In the genomic region with DNA sequence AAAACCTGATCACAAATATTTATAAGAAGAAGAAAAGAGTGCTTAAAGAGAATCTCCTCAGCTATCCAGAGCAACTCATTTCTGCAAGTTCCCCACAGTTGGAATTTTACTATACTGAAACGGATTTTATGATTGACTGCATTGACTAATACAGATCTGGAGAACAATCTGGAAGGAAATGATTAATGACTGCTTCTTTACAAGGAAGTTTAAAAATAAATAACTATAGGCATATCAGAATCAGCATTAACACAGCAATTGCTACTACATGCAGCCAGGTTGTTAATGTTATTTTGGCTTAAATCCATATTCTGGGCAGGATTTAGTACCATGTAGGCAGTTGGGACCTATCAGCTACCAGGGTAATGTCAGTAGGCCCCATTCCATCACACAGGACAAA, we compare ENCODE assay signal across 1 cellular context.
TF ChIP-seq lines count a peak whose summit lies in the region.

No MANE protein-coding gene starts in this region.

TF ChIP-seq in GM12878, 131 proteins besides CTCF, POLR2A, EP300 and RAD21:
- TF ChIP-seq, protein P1, sequence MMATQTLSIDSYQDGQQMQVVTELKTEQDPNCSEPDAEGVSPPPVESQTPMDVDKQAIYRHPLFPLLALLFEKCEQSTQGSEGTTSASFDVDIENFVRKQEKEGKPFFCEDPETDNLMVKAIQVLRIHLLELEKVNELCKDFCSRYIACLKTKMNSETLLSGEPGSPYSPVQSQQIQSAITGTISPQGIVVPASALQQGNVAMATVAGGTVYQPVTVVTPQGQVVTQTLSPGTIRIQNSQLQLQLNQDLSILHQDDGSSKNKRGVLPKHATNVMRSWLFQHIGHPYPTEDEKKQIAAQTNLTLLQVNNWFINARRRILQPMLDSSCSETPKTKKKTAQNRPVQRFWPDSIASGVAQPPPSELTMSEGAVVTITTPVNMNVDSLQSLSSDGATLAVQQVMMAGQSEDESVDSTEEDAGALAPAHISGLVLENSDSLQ (IDR thresholded peaks at IDR 0.05), result no peak
- TF ChIP-seq JUNB (IDR thresholded peaks at IDR 0.05) (no peak), PML (IDR thresholded peaks at IDR 0.05; ENCODE audit: low read length) (no peak), NFXL1 (IDR thresholded peaks at IDR 0.05; ENCODE audit: borderline replicate concordance) (no peak), SMC3 (IDR thresholded peaks at IDR 0.05; ENCODE audit: borderline replicate concordance, low read length) (no peak), SMARCA5 (IDR thresholded peaks at IDR 0.05) (no peak), BACH1 (IDR thresholded peaks at IDR 0.05; ENCODE audit: borderline replicate concordance) (no peak), TARDBP (IDR thresholded peaks at IDR 0.05; ENCODE audit: borderline replicate concordance) (no peak), SREBF1 (IDR thresholded peaks at IDR 0.05; ENCODE audit: low read length) (no peak), SIN3A (IDR thresholded peaks at IDR 0.05; ENCODE audit: low read depth, low read length) (no peak), CHD1 (IDR thresholded peaks at IDR 0.05; ENCODE audit: low read depth, low read length) (no peak), TCF7 (IDR thresholded peaks at IDR 0.05; ENCODE audit: borderline replicate concordance) (no peak), HDAC2 (IDR thresholded peaks at IDR 0.05) (no peak)
- TF ChIP-seq, protein P2, sequence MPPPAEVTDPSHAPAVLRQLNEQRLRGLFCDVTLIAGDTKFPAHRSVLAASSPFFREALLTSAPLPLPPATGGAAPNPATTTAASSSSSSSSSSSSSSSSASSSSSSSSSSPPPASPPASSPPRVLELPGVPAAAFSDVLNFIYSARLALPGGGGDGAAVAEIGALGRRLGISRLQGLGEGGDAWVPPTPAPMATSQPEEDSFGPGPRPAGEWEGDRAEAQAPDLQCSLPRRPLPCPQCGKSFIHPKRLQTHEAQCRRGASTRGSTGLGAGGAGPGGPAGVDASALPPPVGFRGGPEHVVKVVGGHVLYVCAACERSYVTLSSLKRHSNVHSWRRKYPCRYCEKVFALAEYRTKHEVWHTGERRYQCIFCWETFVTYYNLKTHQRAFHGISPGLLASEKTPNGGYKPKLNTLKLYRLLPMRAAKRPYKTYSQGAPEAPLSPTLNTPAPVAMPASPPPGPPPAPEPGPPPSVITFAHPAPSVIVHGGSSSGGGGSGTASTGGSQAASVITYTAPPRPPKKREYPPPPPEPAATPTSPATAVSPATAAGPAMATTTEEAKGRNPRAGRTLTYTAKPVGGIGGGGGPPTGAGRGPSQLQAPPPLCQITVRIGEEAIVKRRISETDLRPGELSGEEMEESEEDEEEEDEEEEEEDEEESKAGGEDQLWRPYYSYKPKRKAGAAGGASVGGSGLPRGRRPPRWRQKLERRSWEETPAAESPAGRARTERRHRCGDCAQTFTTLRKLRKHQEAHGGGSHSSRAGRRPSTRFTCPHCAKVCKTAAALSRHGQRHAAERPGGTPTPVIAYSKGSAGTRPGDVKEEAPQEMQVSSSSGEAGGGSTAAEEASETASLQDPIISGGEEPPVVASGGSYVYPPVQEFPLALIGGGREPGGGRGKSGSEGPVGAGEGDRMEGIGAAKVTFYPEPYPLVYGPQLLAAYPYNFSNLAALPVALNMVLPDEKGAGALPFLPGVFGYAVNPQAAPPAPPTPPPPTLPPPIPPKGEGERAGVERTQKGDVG (CRISPR knock-in tag; IDR thresholded peaks at IDR 0.05), result no peak
- TF ChIP-seq, protein P3, sequence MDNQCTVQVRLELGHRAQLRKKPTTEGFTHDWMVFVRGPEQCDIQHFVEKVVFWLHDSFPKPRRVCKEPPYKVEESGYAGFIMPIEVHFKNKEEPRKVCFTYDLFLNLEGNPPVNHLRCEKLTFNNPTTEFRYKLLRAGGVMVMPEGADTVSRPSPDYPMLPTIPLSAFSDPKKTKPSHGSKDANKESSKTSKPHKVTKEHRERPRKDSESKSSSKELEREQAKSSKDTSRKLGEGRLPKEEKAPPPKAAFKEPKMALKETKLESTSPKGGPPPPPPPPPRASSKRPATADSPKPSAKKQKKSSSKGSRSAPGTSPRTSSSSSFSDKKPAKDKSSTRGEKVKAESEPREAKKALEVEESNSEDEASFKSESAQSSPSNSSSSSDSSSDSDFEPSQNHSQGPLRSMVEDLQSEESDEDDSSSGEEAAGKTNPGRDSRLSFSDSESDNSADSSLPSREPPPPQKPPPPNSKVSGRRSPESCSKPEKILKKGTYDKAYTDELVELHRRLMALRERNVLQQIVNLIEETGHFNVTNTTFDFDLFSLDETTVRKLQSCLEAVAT (IDR thresholded peaks at IDR 0.05), result no peak
- TF ChIP-seq, protein P4, sequence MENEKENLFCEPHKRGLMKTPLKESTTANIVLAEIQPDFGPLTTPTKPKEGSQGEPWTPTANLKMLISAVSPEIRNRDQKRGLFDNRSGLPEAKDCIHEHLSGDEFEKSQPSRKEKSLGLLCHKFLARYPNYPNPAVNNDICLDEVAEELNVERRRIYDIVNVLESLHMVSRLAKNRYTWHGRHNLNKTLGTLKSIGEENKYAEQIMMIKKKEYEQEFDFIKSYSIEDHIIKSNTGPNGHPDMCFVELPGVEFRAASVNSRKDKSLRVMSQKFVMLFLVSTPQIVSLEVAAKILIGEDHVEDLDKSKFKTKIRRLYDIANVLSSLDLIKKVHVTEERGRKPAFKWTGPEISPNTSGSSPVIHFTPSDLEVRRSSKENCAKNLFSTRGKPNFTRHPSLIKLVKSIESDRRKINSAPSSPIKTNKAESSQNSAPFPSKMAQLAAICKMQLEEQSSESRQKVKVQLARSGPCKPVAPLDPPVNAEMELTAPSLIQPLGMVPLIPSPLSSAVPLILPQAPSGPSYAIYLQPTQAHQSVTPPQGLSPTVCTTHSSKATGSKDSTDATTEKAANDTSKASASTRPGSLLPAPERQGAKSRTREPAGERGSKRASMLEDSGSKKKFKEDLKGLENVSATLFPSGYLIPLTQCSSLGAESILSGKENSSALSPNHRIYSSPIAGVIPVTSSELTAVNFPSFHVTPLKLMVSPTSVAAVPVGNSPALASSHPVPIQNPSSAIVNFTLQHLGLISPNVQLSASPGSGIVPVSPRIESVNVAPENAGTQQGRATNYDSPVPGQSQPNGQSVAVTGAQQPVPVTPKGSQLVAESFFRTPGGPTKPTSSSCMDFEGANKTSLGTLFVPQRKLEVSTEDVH (IDR thresholded peaks at IDR 0.05; ENCODE audit: low read depth, partially characterized antibody), result no peak
- TF ChIP-seq, protein P5, sequence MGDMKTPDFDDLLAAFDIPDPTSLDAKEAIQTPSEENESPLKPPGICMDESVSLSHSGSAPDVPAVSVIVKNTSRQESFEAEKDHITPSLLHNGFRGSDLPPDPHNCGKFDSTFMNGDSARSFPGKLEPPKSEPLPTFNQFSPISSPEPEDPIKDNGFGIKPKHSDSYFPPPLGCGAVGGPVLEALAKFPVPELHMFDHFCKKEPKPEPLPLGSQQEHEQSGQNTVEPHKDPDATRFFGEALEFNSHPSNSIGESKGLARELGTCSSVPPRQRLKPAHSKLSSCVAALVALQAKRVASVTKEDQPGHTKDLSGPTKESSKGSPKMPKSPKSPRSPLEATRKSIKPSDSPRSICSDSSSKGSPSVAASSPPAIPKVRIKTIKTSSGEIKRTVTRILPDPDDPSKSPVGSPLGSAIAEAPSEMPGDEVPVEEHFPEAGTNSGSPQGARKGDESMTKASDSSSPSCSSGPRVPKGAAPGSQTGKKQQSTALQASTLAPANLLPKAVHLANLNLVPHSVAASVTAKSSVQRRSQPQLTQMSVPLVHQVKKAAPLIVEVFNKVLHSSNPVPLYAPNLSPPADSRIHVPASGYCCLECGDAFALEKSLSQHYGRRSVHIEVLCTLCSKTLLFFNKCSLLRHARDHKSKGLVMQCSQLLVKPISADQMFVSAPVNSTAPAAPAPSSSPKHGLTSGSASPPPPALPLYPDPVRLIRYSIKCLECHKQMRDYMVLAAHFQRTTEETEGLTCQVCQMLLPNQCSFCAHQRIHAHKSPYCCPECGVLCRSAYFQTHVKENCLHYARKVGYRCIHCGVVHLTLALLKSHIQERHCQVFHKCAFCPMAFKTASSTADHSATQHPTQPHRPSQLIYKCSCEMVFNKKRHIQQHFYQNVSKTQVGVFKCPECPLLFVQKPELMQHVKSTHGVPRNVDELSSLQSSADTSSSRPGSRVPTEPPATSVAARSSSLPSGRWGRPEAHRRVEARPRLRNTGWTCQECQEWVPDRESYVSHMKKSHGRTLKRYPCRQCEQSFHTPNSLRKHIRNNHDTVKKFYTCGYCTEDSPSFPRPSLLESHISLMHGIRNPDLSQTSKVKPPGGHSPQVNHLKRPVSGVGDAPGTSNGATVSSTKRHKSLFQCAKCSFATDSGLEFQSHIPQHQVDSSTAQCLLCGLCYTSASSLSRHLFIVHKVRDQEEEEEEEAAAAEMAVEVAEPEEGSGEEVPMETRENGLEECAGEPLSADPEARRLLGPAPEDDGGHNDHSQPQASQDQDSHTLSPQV (IDR thresholded peaks at IDR 0.05), result no peak
- TF ChIP-seq, protein P6, sequence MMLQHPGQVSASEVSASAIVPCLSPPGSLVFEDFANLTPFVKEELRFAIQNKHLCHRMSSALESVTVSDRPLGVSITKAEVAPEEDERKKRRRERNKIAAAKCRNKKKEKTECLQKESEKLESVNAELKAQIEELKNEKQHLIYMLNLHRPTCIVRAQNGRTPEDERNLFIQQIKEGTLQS (IDR thresholded peaks at IDR 0.05; ENCODE audit: borderline replicate concordance, extremely low read depth, low read depth, low read length), result no peak
- TF ChIP-seq, protein P7, sequence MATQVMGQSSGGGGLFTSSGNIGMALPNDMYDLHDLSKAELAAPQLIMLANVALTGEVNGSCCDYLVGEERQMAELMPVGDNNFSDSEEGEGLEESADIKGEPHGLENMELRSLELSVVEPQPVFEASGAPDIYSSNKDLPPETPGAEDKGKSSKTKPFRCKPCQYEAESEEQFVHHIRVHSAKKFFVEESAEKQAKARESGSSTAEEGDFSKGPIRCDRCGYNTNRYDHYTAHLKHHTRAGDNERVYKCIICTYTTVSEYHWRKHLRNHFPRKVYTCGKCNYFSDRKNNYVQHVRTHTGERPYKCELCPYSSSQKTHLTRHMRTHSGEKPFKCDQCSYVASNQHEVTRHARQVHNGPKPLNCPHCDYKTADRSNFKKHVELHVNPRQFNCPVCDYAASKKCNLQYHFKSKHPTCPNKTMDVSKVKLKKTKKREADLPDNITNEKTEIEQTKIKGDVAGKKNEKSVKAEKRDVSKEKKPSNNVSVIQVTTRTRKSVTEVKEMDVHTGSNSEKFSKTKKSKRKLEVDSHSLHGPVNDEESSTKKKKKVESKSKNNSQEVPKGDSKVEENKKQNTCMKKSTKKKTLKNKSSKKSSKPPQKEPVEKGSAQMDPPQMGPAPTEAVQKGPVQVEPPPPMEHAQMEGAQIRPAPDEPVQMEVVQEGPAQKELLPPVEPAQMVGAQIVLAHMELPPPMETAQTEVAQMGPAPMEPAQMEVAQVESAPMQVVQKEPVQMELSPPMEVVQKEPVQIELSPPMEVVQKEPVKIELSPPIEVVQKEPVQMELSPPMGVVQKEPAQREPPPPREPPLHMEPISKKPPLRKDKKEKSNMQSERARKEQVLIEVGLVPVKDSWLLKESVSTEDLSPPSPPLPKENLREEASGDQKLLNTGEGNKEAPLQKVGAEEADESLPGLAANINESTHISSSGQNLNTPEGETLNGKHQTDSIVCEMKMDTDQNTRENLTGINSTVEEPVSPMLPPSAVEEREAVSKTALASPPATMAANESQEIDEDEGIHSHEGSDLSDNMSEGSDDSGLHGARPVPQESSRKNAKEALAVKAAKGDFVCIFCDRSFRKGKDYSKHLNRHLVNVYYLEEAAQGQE (IDR thresholded peaks at IDR 0.05; ENCODE audit: low read depth, low read length), result no peak
- TF ChIP-seq, protein P8, sequence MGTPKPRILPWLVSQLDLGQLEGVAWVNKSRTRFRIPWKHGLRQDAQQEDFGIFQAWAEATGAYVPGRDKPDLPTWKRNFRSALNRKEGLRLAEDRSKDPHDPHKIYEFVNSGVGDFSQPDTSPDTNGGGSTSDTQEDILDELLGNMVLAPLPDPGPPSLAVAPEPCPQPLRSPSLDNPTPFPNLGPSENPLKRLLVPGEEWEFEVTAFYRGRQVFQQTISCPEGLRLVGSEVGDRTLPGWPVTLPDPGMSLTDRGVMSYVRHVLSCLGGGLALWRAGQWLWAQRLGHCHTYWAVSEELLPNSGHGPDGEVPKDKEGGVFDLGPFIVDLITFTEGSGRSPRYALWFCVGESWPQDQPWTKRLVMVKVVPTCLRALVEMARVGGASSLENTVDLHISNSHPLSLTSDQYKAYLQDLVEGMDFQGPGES (IDR thresholded peaks at IDR 0.05), result no peak
